Comparison of ENCODE assay signal across 20 cellular contexts in the genomic region with DNA sequence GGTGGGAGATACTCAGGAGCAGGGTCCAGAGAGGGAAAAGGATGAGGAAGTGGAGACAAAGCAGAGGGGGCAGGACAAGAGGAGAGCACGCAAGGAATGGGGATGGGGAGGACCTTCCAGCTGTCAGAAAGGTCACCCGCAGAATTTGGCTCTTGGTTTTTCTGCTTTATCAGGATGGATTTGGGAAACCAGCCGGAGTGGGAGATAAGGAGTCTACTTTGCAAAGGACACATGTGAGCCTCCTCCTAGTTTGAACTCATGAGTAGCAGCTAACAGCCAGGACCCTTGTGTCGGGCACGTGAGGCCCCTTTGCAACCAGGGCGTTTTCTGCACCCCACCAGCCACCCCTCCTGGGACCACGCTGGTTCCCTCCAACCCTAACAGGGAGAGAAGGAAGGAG.
"Had no signal": no experiment of that assay in that cellular context is flagged by ENCODE, and none has a peak within 500 bp of the region (broad histone marks: within the 10 kb centered on the region; RNA-seq: fewer than 3 reads in every experiment).

No MANE protein-coding gene starts in this region.

- H3K4me3 ChIP-seq: colonic mucosa, gastroesophageal sphincter, left ventricle myocardium inferior, lung, right atrium auricular region, smooth muscle cell, testis, tibial nerve had no signal

- H3K4me1 ChIP-seq: colonic mucosa had no signal

- H3K36me3 ChIP-seq: colonic mucosa, gastroesophageal sphincter, right atrium auricular region had no signal

- H3K4me3 Mint-ChIP-seq: endodermal cell; nephron progenitor cell; stimulated activated naive CD8-positive, alpha-beta T cell treated with anti-CD3 and anti-CD28 coated beads, Interleukin-15, Interleukin-2, amounts not matched to agents 100 ng/mL and 50 ng/mL, for 24 hours had no signal

- H3K27ac ChIP-seq: gastroesophageal sphincter, left ventricle myocardium inferior, neutrophil, right atrium auricular region, testis, tibial nerve had no signal

- H3K27me3 Mint-ChIP-seq: stimulated activated naive CD8-positive, alpha-beta T cell treated with anti-CD3 and anti-CD28 coated beads, Interleukin-15, Interleukin-2, amounts not matched to agents 100 ng/mL and 50 ng/mL, for 24 hours had no signal

- FAIRE-seq: keratinocyte had no signal

- H3K27ac Mint-ChIP-seq: endodermal cell; nephron progenitor cell; stimulated activated naive CD8-positive, alpha-beta T cell treated with anti-CD3 and anti-CD28 coated beads, Interleukin-15, Interleukin-2, amounts not matched to agents 100 ng/mL and 50 ng/mL, for 24 hours had no signal

- H3K9me3 Mint-ChIP-seq: stimulated activated naive CD8-positive, alpha-beta T cell treated with anti-CD3 and anti-CD28 coated beads, Interleukin-15, Interleukin-2, amounts not matched to agents 100 ng/mL and 50 ng/mL, for 24 hours had no signal

- H3K9me3 ChIP-seq: colonic mucosa, gastroesophageal sphincter, left ventricle myocardium inferior, neutrophil, right atrium auricular region, testis, tibial nerve had no signal

- H3K27me3 ChIP-seq: colonic mucosa, gastroesophageal sphincter, neutrophil, right atrium auricular region, testis, tibial nerve had no signal

- DNase-seq: caudate nucleus; colonic mucosa; effector CD4-positive, alpha-beta T cell; endodermal cell; glutamatergic neuron; left ventricle myocardium inferior; mesendoderm; naive thymus-derived CD4-positive, alpha-beta T cell; nephron progenitor cell; stimulated activated CD4-positive, alpha-beta T cell treated with anti-CD3 and anti-CD28 coated beads, Interleukin-2, amount 100 ng/mL, for 48 hours; testis had no signal

- ATAC-seq: esophagus mucosa; gastroesophageal sphincter; naive thymus-derived CD4-positive, alpha-beta T cell had no signal
